Comparison of ENCODE assay signal across 15 cellular contexts in genomic region chr2:182280128-182280527, GRCh38.
DNase-seq lines count a peak whose midpoint lies in the region; ATAC-seq and TF ChIP-seq lines count a peak whose summit lies in the region.
"Had no signal": no experiment of that assay in that cellular context is flagged by ENCODE, and none has a peak within 500 bp of the region (broad histone marks: within the 10 kb centered on the region; RNA-seq: fewer than 3 reads in every experiment).

No MANE protein-coding gene starts in this region.

- no peak overlapping the region for H3K18ac ChIP-seq in IMR-90 (ENCODE audit: low read depth, low read length)

- H3K36me3 ChIP-seq in IMR-90 (ENCODE audit: control insufficient read depth, insufficient read depth, low read length) (no peaks in the 10 kb centered on the region), left ventricle myocardium inferior (peaks cover 7% of the 10 kb centered on the region), mucosa of descending colon (ENCODE audit: low read depth) (no peaks in the 10 kb centered on the region), aorta (ENCODE audit: control insufficient read depth in 1 of 2, insufficient read depth in 2 of 2, low read length in 1 of 2) (no peaks in the 10 kb centered on the region)
- H3K36me3 ChIP-seq: left lung had no signal

- no peak overlapping the region for H2BK20ac ChIP-seq in IMR-90 (ENCODE audit: low read depth, low read length)

- H2BK5ac ChIP-seq in IMR-90 (ENCODE audit: low read depth, low read length, poor library complexity, severe bottlenecking), result no peak overlapping the region

- DNase-seq in ELR (ENCODE audit: low read depth), result peak; percentile 53
- DNase-seq in IMR-90, result peak; percentile 69
- peak; percentile 27 for DNase-seq in astrocyte of the hippocampus (ENCODE audit: low read depth, low spot score)
- no peak for DNase-seq in left ventricle myocardium inferior
- DNase-seq in AG08396 (ENCODE audit: low spot score), result no peak
- no peak for DNase-seq in mucosa of descending colon
- DNase-seq in SKM-1 treated with dmso at 0.1 percent for 144 hours (lab: John Stamatoyannopoulos, UW; ENCODE audit: unreplicated experiment), result no peak
- DNase-seq in aorta, result no peak
- DNase-seq: activated CD4-positive, alpha-beta T cell treated with anti-CD3 and anti-CD28 coated beads for 36 hours; activated CD8-positive, alpha-beta memory T cell treated with anti-CD3 and anti-CD28 coated beads, Interleukin-2, amount 50 U/mL, for 48 hours; activated gamma-delta T cell treated with Interleukin-2 at 50 U/mL for 16 hours; anterior cingulate cortex; left lung; NCI-H1105; T-helper 9 cell had no signal

- H3K4me1 ChIP-seq in IMR-90 (ENCODE audit: control insufficient read depth, insufficient read depth, low read length) (no peaks in the 10 kb centered on the region), left ventricle myocardium inferior (peaks cover 12% of the 10 kb centered on the region), mucosa of descending colon (ENCODE audit: low read depth) (no peaks in the 10 kb centered on the region), aorta (ENCODE audit: control insufficient read depth in 1 of 2, insufficient read depth in 2 of 2, low read length in 2 of 2) (peaks cover 0 to 1% of the 10 kb centered on the region in 2 donors)
- H3K4me1 ChIP-seq: left lung had no signal

- H3K27me3 ChIP-seq in IMR-90 (ENCODE audit: control insufficient read depth, insufficient read depth, low read length) (no peaks in the 10 kb centered on the region), left ventricle myocardium inferior (ENCODE audit: low read depth) (no peaks in the 10 kb centered on the region), aorta (ENCODE audit: control insufficient read depth in 1 of 2, insufficient read depth in 2 of 2, low read length in 1 of 2) (no peaks in the 10 kb centered on the region)
- H3K27me3 ChIP-seq: left lung had no signal

- no peak overlapping the region for H4K91ac ChIP-seq in IMR-90 (ENCODE audit: insufficient read depth, low read depth, low read length)

- dilution Hi-C loops in IMR-90 (cut with HindIII; ENCODE audit: low sequenced_read_pairs, unreplicated experiment), result no loop called here

- POLR2A ChIA-PET in IMR-90 (lab: Charles Lee; ENCODE audit: unreplicated experiment), result no interaction called here

- H2AK5ac ChIP-seq in IMR-90 (ENCODE audit: low read depth, low read length), result no peak overlapping the region

- H3K9me3 ChIP-seq in IMR-90 (ENCODE audit: control insufficient read depth, insufficient read depth, low read length) (peaks cover 6% of the 10 kb centered on the region; the same call in 1 of the 2 replicates), left ventricle myocardium inferior (replicated peaks) (peaks cover 31% of the 10 kb centered on the region), mucosa of descending colon (peaks cover 16% of the 10 kb centered on the region), aorta (ENCODE audit: control insufficient read depth, low read length) (no peaks in the 10 kb centered on the region)

- BruUV-seq in IMR-90 (replicated peaks; lab: Mats Ljungman, UMichigan), result no TSS peak

- H3K4me3 ChIP-seq in IMR-90 (ENCODE audit: insufficient read depth, low read depth, low read length), result no peak overlapping the region
- H3K4me3 ChIP-seq in left ventricle myocardium inferior, result no peak overlapping the region
- H3K4me3 ChIP-seq in mucosa of descending colon, result no peak overlapping the region
- H3K4me3 ChIP-seq in aorta (ENCODE audit: low read length in 2 of 2), result no peak overlapping the region
- H3K4me3 ChIP-seq: left lung had no signal

- no peak overlapping the region for H3K4me2 ChIP-seq in IMR-90 (ENCODE audit: low read depth, low read length)

- H3K9me1 ChIP-seq in IMR-90 (ENCODE audit: insufficient read depth, low read length), result no peaks in the 10 kb centered on the region

- CTCF ChIA-PET in IMR-90 (lab: Yijun Ruan, JAX), result no interaction called here

- no peak overlapping the region; the same call in 1 of the 2 replicates for H3K23ac ChIP-seq in IMR-90 (ENCODE audit: low read depth, low read length)

- no peak overlapping the region for H2BK15ac ChIP-seq in IMR-90 (ENCODE audit: low read depth, low read length)

- no peak overlapping the region for H2BK120ac ChIP-seq in IMR-90 (ENCODE audit: low read depth, low read length)

- TF ChIP-seq POLR2A in IMR-90 (IDR thresholded peaks at IDR 0.05; ENCODE audit: low read depth, low read length), result no peak

- no peaks in the 10 kb centered on the region for H3K79me1 ChIP-seq in IMR-90 (ENCODE audit: low read depth in 1 of 2, low read length in 2 of 2)

- no peaks in the 10 kb centered on the region for H4K20me1 ChIP-seq in IMR-90 (ENCODE audit: insufficient read depth, low read length)

- H2AK9ac ChIP-seq in IMR-90 (replicated peaks; ENCODE audit: low read depth, low read length, poor library complexity), result no peak overlapping the region

- H3K56ac ChIP-seq in IMR-90 (ENCODE audit: extremely low read depth, insufficient read depth, low read length), result no peak overlapping the region

- H3K27ac ChIP-seq in IMR-90 (ENCODE audit: insufficient read depth, low read length) (no peak overlapping the region), left ventricle myocardium inferior (replicated peaks) (peak overlapping the region; percentile 34), aorta (ENCODE audit: low read depth in 1 of 2, low read length in 2 of 2) (no peak overlapping the region)
- H3K27ac ChIP-seq: left lung had no signal

- H3K14ac ChIP-seq in IMR-90 (replicated peaks; ENCODE audit: low read depth, low read length), result no peak overlapping the region

- H2AFZ ChIP-seq in IMR-90 (replicated peaks; ENCODE audit: low read length, poor library complexity), result no peak overlapping the region

- in situ Hi-C loops in IMR-90 (cut with MboI; ENCODE audit: low sequenced_read_pairs), result no loop called here

- H3K9ac ChIP-seq in IMR-90 (ENCODE audit: low read depth, low read length), result no peak overlapping the region

- ATAC-seq in IMR-90 (ENCODE audit: low read depth) (no peak; the same call in 1 of the 2 replicates), mucosa of descending colon (no peak), aorta (ENCODE audit: low FRiP score) (no peak)
- ATAC-seq: activated CD4-positive, alpha-beta T cell treated with anti-CD3 and anti-CD28 coated beads for 36 hours; left lung had no signal

- H4K5ac ChIP-seq in IMR-90 (ENCODE audit: low read depth, low read length), result no peak overlapping the region

- intact Hi-C loops in IMR-90 (cut with micrococcal nuclease), result no loop called here
- intact Hi-C loops in left ventricle myocardium inferior (cut with micrococcal nuclease), result no loop called here
- intact Hi-C loops in mucosa of descending colon (cut with DNase I, micrococcal nuclease), result no loop called here
- intact Hi-C loops in aorta (cut with DNase I), result no loop called here

- no peak overlapping the region for H4K8ac ChIP-seq in IMR-90 (ENCODE audit: low read depth in 2 of 2, low read length in 2 of 2)

- TF ChIP-seq CTCF in IMR-90 (conservative IDR thresholded peaks at IDR 0.05; ENCODE audit: low read depth, low read length) (no peak), left ventricle myocardium inferior (IDR thresholded peaks at IDR 0.05; ENCODE audit: borderline replicate concordance) (no peak), mucosa of descending colon (IDR thresholded peaks at IDR 0.05) (no peak)

- no peak for TF ChIP-seq RAD21 in IMR-90 (IDR thresholded peaks at IDR 0.05; ENCODE audit: low read length)

- no peak overlapping the region for H3K4ac ChIP-seq in IMR-90 (ENCODE audit: low read depth, low read length)

TF ChIP-seq in IMR-90, 13 proteins besides CTCF, POLR2A, EP300 and RAD21:
- TF ChIP-seq MAZ (IDR thresholded peaks at IDR 0.05; ENCODE audit: borderline replicate concordance, low read depth, low read length) (no peak), BHLHE40 (IDR thresholded peaks at IDR 0.05; ENCODE audit: low read depth, low read length) (no peak), CEBPB (IDR thresholded peaks at IDR 0.05; ENCODE audit: low read depth, low read length) (no peak), MXI1 (IDR thresholded peaks at IDR 0.05; ENCODE audit: borderline replicate concordance, low read depth, low read length) (no peak), CHD1 (IDR thresholded peaks at IDR 0.05; ENCODE audit: low read depth, low read length) (no peak), MAFK (IDR thresholded peaks at IDR 0.05; ENCODE audit: low read depth, low read length) (no peak), RFX5 (IDR thresholded peaks at IDR 0.05; ENCODE audit: low read depth, low read length) (no peak), ELK1 (IDR thresholded peaks at IDR 0.05; ENCODE audit: borderline replicate concordance, low read depth, low read length) (no peak), SMC3 (IDR thresholded peaks at IDR 0.05; ENCODE audit: low read depth, low read length) (no peak), NFE2L2 (IDR thresholded peaks at IDR 0.05; ENCODE audit: low read depth, low read length) (no peak), FOS (IDR thresholded peaks at IDR 0.05; ENCODE audit: low read depth, low read length) (no peak), RCOR1 (IDR thresholded peaks at IDR 0.05; ENCODE audit: insufficient replicate concordance, low read length) (no peak)
- TF ChIP-seq, protein P1, sequence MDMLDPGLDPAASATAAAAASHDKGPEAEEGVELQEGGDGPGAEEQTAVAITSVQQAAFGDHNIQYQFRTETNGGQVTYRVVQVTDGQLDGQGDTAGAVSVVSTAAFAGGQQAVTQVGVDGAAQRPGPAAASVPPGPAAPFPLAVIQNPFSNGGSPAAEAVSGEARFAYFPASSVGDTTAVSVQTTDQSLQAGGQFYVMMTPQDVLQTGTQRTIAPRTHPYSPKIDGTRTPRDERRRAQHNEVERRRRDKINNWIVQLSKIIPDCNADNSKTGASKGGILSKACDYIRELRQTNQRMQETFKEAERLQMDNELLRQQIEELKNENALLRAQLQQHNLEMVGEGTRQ (IDR thresholded peaks at IDR 0.05; ENCODE audit: low read depth, low read length), result no peak

Comparison
In these comparisons a context has a peak if more than half of its experiments do, and no peak if none do; other contexts are left out.
1. DNase-seq: peak in ELR (single experiment), IMR-90 (single experiment) and astrocyte of the hippocampus (single experiment); none in left ventricle myocardium inferior (single experiment), AG08396 (single experiment), mucosa of descending colon (0 of 3), SKM-1 treated with dmso at 0.1 percent for 144 hours (single experiment) and aorta (0 of 2).